ENCODE assay signal across 8 cellular contexts in genomic region chr2:99490088-99491065, GRCh38. TPM values are rescaled to one million over a fixed set of nuclear protein-coding genes. Genes with fewer than 3 reads are reported as not detected.
A peak's percentile ranks its signal among the peaks of the same experiment; 100 is the strongest.
DNase-seq lines count a peak whose midpoint lies in the region; ATAC-seq and TF ChIP-seq lines count a peak whose summit lies in the region.

No MANE protein-coding gene starts in this region.

- H3K9me2 ChIP-seq in HCT116 (ENCODE audit: insufficient read depth) (no peaks in the 10 kb centered on the region), MM.1S (replicated peaks; ENCODE audit: insufficient read depth, low read length) (no peaks in the 10 kb centered on the region)

- TF ChIP-seq CTCF in HCT116 (IDR thresholded peaks at IDR 0.05 in 2 of 3, conservative IDR thresholded peaks at IDR 0.05 in 1 of 3; ENCODE audit: borderline replicate concordance in 1 of 3, insufficient read depth in 1 of 3, low read depth in 2 of 3, low read length in 2 of 3) (peak; percentile 51 to 84 (median 70)), MM.1S (IDR thresholded peaks at IDR 0.05; ENCODE audit: low read length) (peak; percentile 68), foreskin keratinocyte (conservative IDR thresholded peaks at IDR 0.05) (peak; percentile 89), neural crest cell (conservative IDR thresholded peaks at IDR 0.05) (peak; percentile 73), stomach (IDR thresholded peaks at IDR 0.05) (peak in 5 of 7 experiments; percentile 76 to 93 (median 87))

- peak overlapping the region; percentile 87 for H3K27ac ChIP-seq in HCT116 (ENCODE audit: low read depth, low read length)
- peak overlapping the region; percentile 45; the same call in 1 of the 2 replicates for H3K27ac ChIP-seq in MM.1S (ENCODE audit: low read length)
- peak overlapping the region; percentile 37 for H3K27ac ChIP-seq in foreskin keratinocyte
- peak overlapping the region; percentile 92 to 100 (median 99) for H3K27ac ChIP-seq in stomach

- peak overlapping the region; percentile 55 for H2AFZ ChIP-seq in HCT116 (ENCODE audit: low read depth, low read length, poor library complexity, severe bottlenecking)
- H2AFZ ChIP-seq in MM.1S (ENCODE audit: low read length), result peak overlapping the region; percentile 88

- 0 out of 2 replicates have a peak, but pooled peaks cover 7% of the 10 kb centered on the region for H3F3A ChIP-seq in MM.1S (ENCODE audit: insufficient read depth, low read length)

- H3K27me3 ChIP-seq in HCT116 (ENCODE audit: insufficient read depth, low read length) (no peaks in the 10 kb centered on the region), MM.1S (replicated peaks; ENCODE audit: insufficient read depth, low read length) (no peaks in the 10 kb centered on the region), foreskin keratinocyte (no peaks in the 10 kb centered on the region), stomach (no peaks in the 10 kb centered on the region)

- TF ChIP-seq EP300 in stomach (IDR thresholded peaks at IDR 0.05), result no peak

- BruUV-seq in HCT116 (replicated peaks; lab: Mats Ljungman, UMichigan), result TSS peak; percentile 50

- H3K4me1 ChIP-seq in HCT116 (ENCODE audit: control insufficient read depth in 1 of 2, insufficient read depth in 2 of 2, low read length in 2 of 2), result peaks cover 6 to 24% of the 10 kb centered on the region in 2 experiments; a peak in 3 of 4 replicates
- H3K4me1 ChIP-seq in MM.1S (ENCODE audit: low read length), result no peaks in the 10 kb centered on the region; the same call in 1 of the 2 replicates
- peaks cover 14% of the 10 kb centered on the region for H3K4me1 ChIP-seq in foreskin keratinocyte
- H3K4me1 ChIP-seq in stomach, result peaks cover 14 to 38% (median 30%) of the 10 kb centered on the region in 4 donors

- H3K36me3 Mint-ChIP-seq in neural crest cell (ENCODE audit: low read depth), result no peaks in the 10 kb centered on the region

- H3K79me2 ChIP-seq in HCT116 (ENCODE audit: insufficient read depth, low read length) (peaks cover 39% of the 10 kb centered on the region), MM.1S (ENCODE audit: low read length) (peaks cover 39% of the 10 kb centered on the region)

- H3K27me3 Mint-ChIP-seq in neural crest cell (ENCODE audit: low read depth), result peaks cover 4% of the 10 kb centered on the region

- H4K20me1 ChIP-seq in HCT116 (ENCODE audit: insufficient read depth) (no peaks in the 10 kb centered on the region; the same call in 1 of the 2 replicates), MM.1S (ENCODE audit: insufficient read depth, low read length) (peaks cover 7% of the 10 kb centered on the region; the same call in 1 of the 2 replicates)

- CTCF ChIA-PET in HCT116 (lab: Charles Lee), result interaction anchor here (0.8 to 1.9 kb wide), 6 partner anchors 11 to 770 kb away, joined by 3 to 14 read pairs (median 3); partner anchors contain the start of genes EIF5B and TXNDC9

- POLR2A ChIA-PET in HCT116 (lab: Charles Lee), result interaction anchor here (1.0 kb wide), 1 partner anchor 154 kb away, joined by 4 read pairs; the partner anchor contains the start of gene TXNDC9

- peak; percentile 93 for TF ChIP-seq RAD21 in HCT116 (IDR thresholded peaks at IDR 0.05; ENCODE audit: low read depth)

- H3K9me3 ChIP-seq in HCT116 (ENCODE audit: control insufficient read depth in 1 of 2, insufficient read depth in 1 of 2, low read depth in 1 of 2, low read length in 2 of 2), result no peaks in the 10 kb centered on the region
- no peaks in the 10 kb centered on the region for H3K9me3 ChIP-seq in MM.1S (replicated peaks; ENCODE audit: insufficient read depth, low read length)
- H3K9me3 ChIP-seq in stomach, result no peaks in the 10 kb centered on the region

- RAD21 ChIA-PET in HCT116 (lab: Charles Lee; ENCODE audit: low non-redundant PET in 1 of 2, low total read pairs in 2 of 2, uncharacterized antibody in 2 of 2, unreplicated experiment in 2 of 2), result interaction anchor here in 1 of 2 experiments (0.9 to 1.0 kb wide), 2 partner anchors 153 to 154 kb away, joined by 3 to 4 read pairs; partner anchors contain the start of genes EIF5B and TXNDC9

- H3K9me3 Mint-ChIP-seq in neural crest cell, result no peaks in the 10 kb centered on the region

- H3K4me3 Mint-ChIP-seq in neural crest cell, result peak overlapping the region; percentile 98

- H3K4me1 Mint-ChIP-seq in neural crest cell, result peaks cover 16% of the 10 kb centered on the region

- TF ChIP-seq POLR2A in HCT116 (IDR thresholded peaks at IDR 0.05; ENCODE audit: borderline replicate concordance, extremely low read depth, insufficient read depth, insufficient read length), result no peak
- no peak for TF ChIP-seq POLR2A in stomach (IDR thresholded peaks at IDR 0.05)

- peak; percentile 96 for DNase-seq in GDM1 (lab: John Stamatoyannopoulos, UW)
- peak; percentile 83 for DNase-seq in HCT116 (ENCODE audit: low read depth, low spot score)
- peak; percentile 93 for DNase-seq in MM.1S
- peak; percentile 45 for DNase-seq in SIG-M5 (lab: John Stamatoyannopoulos, UW)
- DNase-seq in activated naive CD4-positive, alpha-beta T cell (lab: John Stamatoyannopoulos, UW), result peak; percentile 83 to 95 (median 87)
- DNase-seq in foreskin keratinocyte, result peak; percentile 81 to 92
- peak; percentile 86 for DNase-seq in neural crest cell (ENCODE audit: low read depth, low spot score)
- peak; percentile 91 for DNase-seq in stomach

- 1 to 4% (median 2%) methylated on average over 34 to 81 of the region's 81 CpGs for WGBS in stomach, 5 donors

- H3K9ac ChIP-seq in HCT116 (ENCODE audit: low read length) (peak overlapping the region; percentile 83), MM.1S (ENCODE audit: low read length) (peak overlapping the region; percentile 58; the same call in 1 of the 2 replicates)

- H3K4me2 ChIP-seq in HCT116 (ENCODE audit: low read length) (peak overlapping the region; percentile 74), MM.1S (ENCODE audit: low read depth, low read length) (peak overlapping the region; percentile 84)

- intact Hi-C loops in HCT116 (cut with micrococcal nuclease), result loop anchor here (1.0 to 10.0 kb wide), 4 partner anchors 154 to 403 kb away; partner anchors contain the start of genes LIPT1, MITD1, MRPL30 and TSGA10
- intact Hi-C loops in stomach (cut with DNase I; ENCODE audit: low total_unique reads), result no loop called here

- peak overlapping the region; percentile 68 to 88 for H3K4me3 ChIP-seq in HCT116 (replicated peaks in 1 of 2; ENCODE audit: low read depth in 1 of 2, low read length in 2 of 2)
- peak overlapping the region; percentile 81 for H3K4me3 ChIP-seq in MM.1S (ENCODE audit: low read length)
- H3K4me3 ChIP-seq in stomach, result peak overlapping the region; percentile 81 to 97 (median 94)

- H3K36me3 ChIP-seq in HCT116 (ENCODE audit: control insufficient read depth in 1 of 2, insufficient read depth in 2 of 2, low read length in 2 of 2) (no peaks in the 10 kb centered on the region), MM.1S (replicated peaks; ENCODE audit: insufficient read depth, low read length) (no peaks in the 10 kb centered on the region), stomach (no peaks in the 10 kb centered on the region)

- H3K27ac Mint-ChIP-seq in neural crest cell (ENCODE audit: unreplicated experiment), result peak overlapping the region; percentile 96

- ATAC-seq in HCT116, result peak; percentile 85
- ATAC-seq in foreskin keratinocyte, result peak; percentile 93

TF ChIP-seq in HCT116, 20 proteins besides CTCF, POLR2A, EP300 and RAD21:
- TF ChIP-seq POLR2AphosphoS5 (IDR thresholded peaks at IDR 0.05; ENCODE audit: low read depth, low read length) (0 out of 2 replicates have a peak, but pooled peaks have one; percentile 7), EZH2phosphoT487 (IDR thresholded peaks at IDR 0.05; ENCODE audit: borderline replicate concordance) (no peak), CBX3 (IDR thresholded peaks at IDR 0.05; ENCODE audit: low read depth) (peak; percentile 59; the same call in 1 of the 2 replicates), EGR1 (IDR thresholded peaks at IDR 0.05; ENCODE audit: low read depth) (peak; percentile 100), MAX (IDR thresholded peaks at IDR 0.05) (peak; percentile 83), EZH2 (IDR thresholded peaks at IDR 0.05) (no peak)

RNA-seq across cellular contexts. Expression of gene REV1, which starts 0.6 kb away (rescaled TPM):
- total RNA-seq in HCT116 (2021; ENCODE audit: unreplicated experiment) (34.3 TPM), foreskin keratinocyte (30.2 and 31.9 TPM in 2 replicates), neural crest cell (48.6 and 49.9 TPM in 2 replicates), stomach (100 to 1,000 TPM in 1 of 5 donors, 10 to 100 TPM in 4; 11.7 to 122 (median 42.2) TPM)
- polyA plus RNA-seq in HCT116 (2012), result 18.2 and 18.7 TPM in 2 replicates
- polyA plus RNA-seq in foreskin keratinocyte (7.1 and 9.1 TPM in 2 replicates), stomach (10 to 100 TPM in 1 of 3 donors, 1 to 10 TPM in 2; 6.5 to 21.3 (median 8.2) TPM)

Comparison
In these comparisons a context has a peak if more than half of its experiments do, and no peak if none do; other contexts are left out.
1. Peak in every context shown above with its lines: DNase-seq, ATAC-seq, H3K4me3 ChIP-seq and H3K27ac ChIP-seq.
2. DNase-seq: peak in every context shown above with its lines; median percentile 96 in GDM1; 93 in MM.1S; 91 in stomach; 87 in activated naive CD4-positive, alpha-beta T cell; 86 in foreskin keratinocyte; 86 in neural crest cell; 83 in HCT116; 45 in SIG-M5.
3. H3K27ac ChIP-seq: peak in every context shown above with its lines; median percentile 99 in stomach; 87 in HCT116; 45 in MM.1S; 37 in foreskin keratinocyte.